Comparison of ENCODE assay signal across 8 cellular contexts in the genomic region with DNA sequence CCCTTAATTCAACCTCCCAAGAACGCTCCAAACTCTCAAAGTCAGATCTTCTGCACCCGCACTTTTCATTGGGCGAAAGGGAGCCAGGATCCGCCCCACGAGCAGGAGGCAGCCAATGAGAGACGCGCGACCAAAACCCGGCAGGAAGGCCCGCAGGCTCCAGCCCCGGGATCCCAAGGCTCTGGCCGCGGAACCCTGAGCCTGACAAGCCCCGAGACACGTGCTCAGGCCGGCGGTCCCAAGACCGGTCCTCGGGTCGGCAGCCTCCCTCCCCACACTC. TPM values are rescaled to one million over a fixed set of nuclear protein-coding genes. Genes with fewer than 3 reads are reported as not detected.
DNase-seq lines count a peak whose midpoint lies in the region; ATAC-seq and TF ChIP-seq lines count a peak whose summit lies in the region.

No MANE protein-coding gene starts in this region.

- ATAC-seq in GM18861 (IDR thresholded peaks at IDR 0.05; ENCODE audit: unreplicated experiment) (peak; percentile 58), HG03097 (IDR thresholded peaks at IDR 0.05; ENCODE audit: low FRiP score, unreplicated experiment) (peak; percentile 80), activated B cell treated with CpG ODN at 0.5 μM for 24 hours (ENCODE audit: low read depth) (peak; percentile 83)

- H3K79me2 ChIP-seq in ACC112 (ENCODE audit: control insufficient read depth, insufficient read depth, low read length, unreplicated experiment) = peaks cover 45% of the 10 kb centered on the region

- H3K27me3 Mint-ChIP-seq in activated B cell treated with CpG ODN at 0.5 μM for 24 hours = no peaks in the 10 kb centered on the region

- peak overlapping the region; percentile 93 for H3K4me3 Mint-ChIP-seq in activated B cell treated with CpG ODN at 0.5 μM for 24 hours

- intact Hi-C loops in activated B cell treated with CpG ODN at 0.5 μM for 24 hours (cut with micrococcal nuclease) = loop anchor here (1.0 kb wide), 7 partner anchors 23 to 173 kb away; a partner anchor contains a TSS

- 0 out of 2 replicates have a peak, but pooled peaks cover 8% of the 10 kb centered on the region for H3K36me3 ChIP-seq in ACC112 (ENCODE audit: insufficient read depth, low read length)

- H3K36me3 Mint-ChIP-seq in activated B cell treated with CpG ODN at 0.5 μM for 24 hours (ENCODE audit: low read depth) = peaks cover 37% of the 10 kb centered on the region

- POLR2A ChIA-PET in activated B cell treated with CpG ODN at 0.5 μM for 24 hours (lab: Charles Lee) = interaction anchor here (0.6 to 3.9 kb wide), 17 partner anchors 11 to 206 kb away, joined by 3 to 92 read pairs (median 4); a partner anchor contains a TSS

- H3K27me3 ChIP-seq in ACC112 (ENCODE audit: insufficient read depth, low read length) = no peaks in the 10 kb centered on the region

- H2AFZ ChIP-seq in ACC112 (ENCODE audit: low read length, unreplicated experiment) = peak overlapping the region; percentile 80

- CTCF ChIA-PET in activated B cell treated with CpG ODN at 0.5 μM for 24 hours (lab: Charles Lee) = interaction anchor here (1.6 to 1.7 kb wide), 3 partner anchors 10 to 49 kb away, joined by 4 to 8 read pairs (median 7); no protein-coding TSS in a partner anchor

- H3K27ac Mint-ChIP-seq in activated B cell treated with CpG ODN at 0.5 μM for 24 hours = peak overlapping the region; percentile 94

- H3K4me1 Mint-ChIP-seq in activated B cell treated with CpG ODN at 0.5 μM for 24 hours = peaks cover 39% of the 10 kb centered on the region

- TF ChIP-seq CTCF in activated B cell treated with CpG ODN at 0.5 μM for 24 hours (IDR thresholded peaks at IDR 0.05) (no peak), cardiac fibroblast (IDR thresholded peaks at IDR 0.05; ENCODE audit: low read depth, low read length) (no peak)

- H3K4me3 ChIP-seq in ACC112 (ENCODE audit: low read depth, low read length) = peak overlapping the region; percentile 90
- H3K4me3 ChIP-seq in cardiac fibroblast (replicated peaks in 1 of 2; ENCODE audit: low read depth in 2 of 2, low read length in 2 of 2) = peak overlapping the region; percentile 75 to 83

- DNase-seq in NCI-H2227 (lab: John Stamatoyannopoulos, UW; ENCODE audit: unreplicated experiment) (peak; percentile 87), activated B cell treated with CpG ODN at 0.5 μM for 24 hours (peak; percentile 82), cardiac fibroblast (ENCODE audit: low read depth in 2 of 2) (peak; percentile 92 to 94), islet precursor cell (peak; percentile 95)
- DNase-seq in stimulated activated CD4-positive, alpha-beta T cell treated with anti-CD3 and anti-CD28 coated beads, Interleukin-12 subunit alpha, Interleukin-12 subunit beta, amount 100 ng/mL, for 4 hours = peak; percentile 82

- H3K4me1 ChIP-seq in ACC112 (ENCODE audit: control insufficient read depth, insufficient read depth, low read length, unreplicated experiment) = peaks cover 19% of the 10 kb centered on the region

- H3K27ac ChIP-seq in ACC112 (ENCODE audit: low read depth, low read length) = peak overlapping the region; percentile 89

- no peaks in the 10 kb centered on the region for H3K9me3 Mint-ChIP-seq in activated B cell treated with CpG ODN at 0.5 μM for 24 hours

RNA-seq across cellular contexts. Expression of a gene that starts 0.4 kb away (rescaled TPM):
- 115 TPM in 2 replicates for total RNA-seq in activated B cell treated with CpG ODN at 0.5 μM for 24 hours

RNA-seq across cellular contexts. Expression of a gene that starts 0.7 kb away (rescaled TPM):
- 15.5 and 18.2 TPM in 2 replicates for total RNA-seq in activated B cell treated with CpG ODN at 0.5 μM for 24 hours

RNA-seq across cellular contexts. Expression of a gene that starts 35.3 kb away (rescaled TPM):
- 0.88 and 1.1 TPM in 2 replicates for total RNA-seq in activated B cell treated with CpG ODN at 0.5 μM for 24 hours

RNA-seq across cellular contexts. Expression of a gene that starts 36.4 kb away (rescaled TPM):
- total RNA-seq in activated B cell treated with CpG ODN at 0.5 μM for 24 hours = 107 and 126 TPM in 2 replicates

RNA-seq across cellular contexts. Expression of a gene that starts 49.3 kb away (rescaled TPM):
- total RNA-seq in activated B cell treated with CpG ODN at 0.5 μM for 24 hours = 4.9 and 7.1 TPM in 2 replicates

Comparison
In these comparisons a context has a peak if more than half of its experiments do, and no peak if none do; other contexts are left out.
1. Peak in every context shown above with its lines: DNase-seq, ATAC-seq, H3K4me3 ChIP-seq and H3K27ac ChIP-seq.